ENCODE assay signal across 13 cellular contexts in the genomic region with DNA sequence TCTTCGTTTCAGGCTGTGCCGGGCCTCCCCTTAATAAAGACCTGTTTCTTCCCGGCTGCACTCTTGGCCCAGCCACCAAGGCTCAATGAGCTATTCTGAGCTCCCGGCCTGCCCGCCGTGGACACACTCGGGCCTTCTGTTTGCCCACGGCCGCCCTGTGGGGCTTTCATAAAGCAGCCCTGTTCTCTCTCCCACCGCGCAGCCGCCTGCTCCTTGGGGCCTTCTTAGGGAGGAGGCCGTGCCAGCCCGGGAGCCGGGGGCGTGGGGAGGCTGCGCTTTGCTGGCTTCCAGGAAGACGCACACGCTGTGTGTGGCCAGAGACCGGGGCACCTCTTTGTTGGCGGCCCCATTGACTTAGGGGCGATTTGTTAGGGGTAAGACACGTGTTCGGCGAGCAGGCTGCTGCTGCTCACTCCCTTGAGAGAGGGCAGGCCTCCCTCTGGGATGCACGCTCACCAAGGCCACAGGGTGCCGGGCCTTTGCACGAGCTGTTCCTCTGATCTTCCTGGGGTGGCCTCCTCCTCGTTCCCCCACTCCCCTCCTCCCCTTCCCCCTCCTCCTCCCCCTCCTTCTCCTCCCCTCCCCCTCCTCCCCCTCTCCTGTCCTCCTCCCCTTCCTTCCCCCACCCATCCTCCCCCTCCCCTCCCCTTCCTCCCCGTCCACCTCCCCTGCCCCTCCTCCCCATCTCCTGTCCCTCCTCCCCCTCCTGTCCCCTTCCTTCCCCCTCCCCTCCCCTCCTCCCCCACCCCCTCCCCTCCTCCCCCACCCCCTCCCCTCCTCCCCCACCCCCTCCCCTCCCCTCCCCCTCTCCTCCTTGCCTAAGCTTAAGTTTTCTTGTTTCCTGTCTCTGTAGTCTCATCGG. TPM values are rescaled to one million over a fixed set of nuclear protein-coding genes. Genes with fewer than 3 reads are reported as not detected.
DNase-seq lines count a peak whose midpoint lies in the region; ATAC-seq and TF ChIP-seq lines count a peak whose summit lies in the region.
"Had no signal": no experiment of that assay in that cellular context is flagged by ENCODE, and none has a peak within 500 bp of the region (broad histone marks: within the 10 kb centered on the region; RNA-seq: fewer than 3 reads in every experiment).

No MANE protein-coding gene starts in this region.

- H3K27me3 Mint-ChIP-seq in stimulated activated naive CD8-positive, alpha-beta T cell treated with anti-CD3 and anti-CD28 coated beads, Interleukin-15, amount 100 ng/mL, for 72 hours, result no peaks in the 10 kb centered on the region
- H3K27me3 Mint-ChIP-seq in nephron progenitor cell (ENCODE audit: low read depth, poor library complexity), result peaks cover 4% of the 10 kb centered on the region
- H3K27me3 Mint-ChIP-seq in activated CD4-positive, alpha-beta memory T cell treated with anti-CD3 and anti-CD28 coated beads for 36 hours, result no peaks in the 10 kb centered on the region

- no peaks in the 10 kb centered on the region for H3K36me3 Mint-ChIP-seq in nephron progenitor cell (ENCODE audit: low read depth)
- no peaks in the 10 kb centered on the region for H3K36me3 Mint-ChIP-seq in activated CD4-positive, alpha-beta memory T cell treated with anti-CD3 and anti-CD28 coated beads for 36 hours

- H3K9me3 Mint-ChIP-seq in stimulated activated naive CD8-positive, alpha-beta T cell treated with anti-CD3 and anti-CD28 coated beads, Interleukin-15, amount 100 ng/mL, for 72 hours, result no peaks in the 10 kb centered on the region
- no peaks in the 10 kb centered on the region for H3K9me3 Mint-ChIP-seq in nephron progenitor cell
- H3K9me3 Mint-ChIP-seq in activated CD4-positive, alpha-beta memory T cell treated with anti-CD3 and anti-CD28 coated beads for 36 hours, result no peaks in the 10 kb centered on the region

- TF ChIP-seq CTCF in esophagus muscularis mucosa (IDR thresholded peaks at IDR 0.05), result no peak
- TF ChIP-seq CTCF in nephron progenitor cell (IDR thresholded peaks at IDR 0.05), result no peak

- POLR2A ChIA-PET in activated CD4-positive, alpha-beta memory T cell treated with anti-CD3 and anti-CD28 coated beads for 36 hours (lab: Charles Lee), result interaction anchor here (0.8 kb wide), 1 partner anchor 147 kb away, joined by 3 read pairs; no protein-coding TSS in a partner anchor

- no peak for TF ChIP-seq POLR2A in esophagus muscularis mucosa (IDR thresholded peaks at IDR 0.05; ENCODE audit: low read depth)

- no peak for TF ChIP-seq EP300 in esophagus muscularis mucosa (IDR thresholded peaks at IDR 0.05)

- H3K36me3 ChIP-seq in esophagus muscularis mucosa, result no peaks in the 10 kb centered on the region
- H3K36me3 ChIP-seq: BE2C had no signal

- peaks cover under 1 to 11% (median 11%) of the 10 kb centered on the region in 4 donors for H3K4me1 ChIP-seq in esophagus muscularis mucosa
- H3K4me1 ChIP-seq: BE2C, body of pancreas had no signal

- no peak overlapping the region for H3K27ac Mint-ChIP-seq in stimulated activated naive CD8-positive, alpha-beta T cell treated with anti-CD3 and anti-CD28 coated beads, Interleukin-15, amount 100 ng/mL, for 72 hours
- H3K27ac Mint-ChIP-seq in nephron progenitor cell, result no peak overlapping the region
- H3K27ac Mint-ChIP-seq in activated CD4-positive, alpha-beta memory T cell treated with anti-CD3 and anti-CD28 coated beads for 36 hours, result no peak overlapping the region

- no peaks in the 10 kb centered on the region for H3K9me3 ChIP-seq in esophagus muscularis mucosa
- H3K9me3 ChIP-seq: BE2C, body of pancreas had no signal

- peaks cover 12% of the 10 kb centered on the region for H3K4me1 Mint-ChIP-seq in stimulated activated naive CD8-positive, alpha-beta T cell treated with anti-CD3 and anti-CD28 coated beads, Interleukin-15, amount 100 ng/mL, for 72 hours
- peaks cover 31% of the 10 kb centered on the region for H3K4me1 Mint-ChIP-seq in nephron progenitor cell
- peaks cover 5% of the 10 kb centered on the region for H3K4me1 Mint-ChIP-seq in activated CD4-positive, alpha-beta memory T cell treated with anti-CD3 and anti-CD28 coated beads for 36 hours (ENCODE audit: low read depth)

- H3K27me3 ChIP-seq in esophagus muscularis mucosa, result no peaks in the 10 kb centered on the region
- H3K27me3 ChIP-seq: BE2C, body of pancreas had no signal

- 47% methylated on average over 21 of the region's 31 CpGs for WGBS in esophagus muscularis mucosa

- peak overlapping the region in 2 of 4 donors; percentile 47 to 55 for H3K27ac ChIP-seq in esophagus muscularis mucosa (replicated peaks in 1 of 4)
- H3K27ac ChIP-seq: body of pancreas had no signal

- ATAC-seq in stimulated activated naive CD8-positive, alpha-beta T cell treated with anti-CD3 and anti-CD28 coated beads, Interleukin-15, amount 100 ng/mL, for 72 hours, result peak; percentile 48
- ATAC-seq in stimulated activated naive CD8-positive, alpha-beta T cell treated with anti-CD3 and anti-CD28 coated beads, Interleukin-15, Interleukin-2, amounts not matched to agents 100 U/mL and 50 U/mL, for 24 hours, result no peak
- ATAC-seq in GM18858 (IDR thresholded peaks at IDR 0.05; ENCODE audit: unreplicated experiment), result no peak
- ATAC-seq: activated CD4-positive, CD25-positive, alpha-beta regulatory T cell treated with anti-CD3 and anti-CD28 coated beads, Interleukin-2, amount 50 U/mL, for 24 hours; body of pancreas had no signal

- H3K4me3 ChIP-seq in esophagus muscularis mucosa, result peak overlapping the region in 2 of 4 donors; percentile 20 to 26
- H3K4me3 ChIP-seq: body of pancreas had no signal

- intact Hi-C loops in esophagus muscularis mucosa (cut with DNase I), result no loop called here
- intact Hi-C loops in activated CD4-positive, alpha-beta memory T cell treated with anti-CD3 and anti-CD28 coated beads for 36 hours (cut with micrococcal nuclease), result no loop called here

- CTCF ChIA-PET in activated CD4-positive, alpha-beta memory T cell treated with anti-CD3 and anti-CD28 coated beads for 36 hours (lab: Charles Lee), result interaction anchor here (1.2 kb wide), 1 partner anchor 147 kb away, joined by 7 read pairs; no protein-coding TSS in a partner anchor

- no peak for DNase-seq in stimulated activated naive CD8-positive, alpha-beta T cell treated with anti-CD3 and anti-CD28 coated beads, Interleukin-15, amount 100 ng/mL, for 72 hours
- no peak for DNase-seq in stimulated activated naive CD8-positive, alpha-beta T cell treated with anti-CD3 and anti-CD28 coated beads, Interleukin-15, Interleukin-2, amounts not matched to agents 100 U/mL and 50 U/mL, for 24 hours
- DNase-seq in esophagus muscularis mucosa (ENCODE audit: extremely low spot score) (peak; percentile 81), nephron progenitor cell (peak; percentile 57), T-helper 9 cell (no peak)
- no peak for DNase-seq in stimulated activated CD4-positive, alpha-beta T cell treated with anti-CD3 and anti-CD28 coated beads, Interleukin-12 subunit alpha, Interleukin-12 subunit beta, amount 100 ng/mL, for 4 hours
- DNase-seq in activated CD4-positive, alpha-beta memory T cell treated with anti-CD3 and anti-CD28 coated beads for 36 hours, result no peak
- DNase-seq: BE2C; body of pancreas; NK-92 treated with Interleukin-12 subunit alpha and Interleukin-12 subunit beta, amount 100 ng/mL, for 24 hours had no signal

- H3K4me3 Mint-ChIP-seq in stimulated activated naive CD8-positive, alpha-beta T cell treated with anti-CD3 and anti-CD28 coated beads, Interleukin-15, amount 100 ng/mL, for 72 hours, result no peak overlapping the region
- no peak overlapping the region for H3K4me3 Mint-ChIP-seq in nephron progenitor cell
- no peak overlapping the region for H3K4me3 Mint-ChIP-seq in activated CD4-positive, alpha-beta memory T cell treated with anti-CD3 and anti-CD28 coated beads for 36 hours

RNA-seq across cellular contexts. Expression of gene BLOC1S4, which starts 11.3 kb away (rescaled TPM):
- total RNA-seq in esophagus muscularis mucosa, result 10 to 100 TPM; 15.8 to 21.9 (median 17.9) TPM
- total RNA-seq in activated CD4-positive, alpha-beta memory T cell treated with anti-CD3 and anti-CD28 coated beads for 36 hours, result 10 to 100 TPM; 17.0 to 19.7 TPM

RNA-seq across cellular contexts. Expression of gene MRFAP1L1, which starts 17.6 kb away (rescaled TPM):
- total RNA-seq in esophagus muscularis mucosa, result 10 to 100 TPM; 55.2 to 60.0 (median 57.0) TPM
- 10 to 100 TPM; 50.7 to 52.0 TPM for total RNA-seq in activated CD4-positive, alpha-beta memory T cell treated with anti-CD3 and anti-CD28 coated beads for 36 hours

RNA-seq across cellular contexts. Expression of gene S100P, which starts 33.6 kb away (rescaled TPM):
- total RNA-seq in esophagus muscularis mucosa, result under 1 TPM in 1 of 4 donors, not detected in 3; 0.99 TPM
- 10 to 100 TPM; 19.3 to 20.3 TPM for total RNA-seq in activated CD4-positive, alpha-beta memory T cell treated with anti-CD3 and anti-CD28 coated beads for 36 hours
- total RNA-seq: renal cortical epithelial cell had no signal

RNA-seq across cellular contexts. Expression of gene KIAA0232, which starts 55.2 kb away (rescaled TPM):
- 10 to 100 TPM; 34.6 to 54.0 (median 47.8) TPM for total RNA-seq in esophagus muscularis mucosa
- 10 to 100 TPM; 16.1 to 16.5 TPM for total RNA-seq in activated CD4-positive, alpha-beta memory T cell treated with anti-CD3 and anti-CD28 coated beads for 36 hours

Comparison
In these comparisons a context has a peak if more than half of its experiments do, and no peak if none do; other contexts are left out.
1. DNase-seq: peak in esophagus muscularis mucosa (single experiment) and nephron progenitor cell (single experiment); none in stimulated activated naive CD8-positive, alpha-beta T cell treated with anti-CD3 and anti-CD28 coated beads, Interleukin-15, amount 100 ng/mL, for 72 hours (0 of 2), stimulated activated naive CD8-positive, alpha-beta T cell treated with anti-CD3 and anti-CD28 coated beads, Interleukin-15, Interleukin-2, amounts not matched to agents 100 U/mL and 50 U/mL, for 24 hours (single experiment), T-helper 9 cell (single experiment), stimulated activated CD4-positive, alpha-beta T cell treated with anti-CD3 and anti-CD28 coated beads, Interleukin-12 subunit alpha, Interleukin-12 subunit beta, amount 100 ng/mL, for 4 hours (single experiment) and activated CD4-positive, alpha-beta memory T cell treated with anti-CD3 and anti-CD28 coated beads for 36 hours (single experiment).
2. RNA of gene S100P, which starts 33.6 kb away (total RNA-seq): 19.3 to 20.3 TPM in activated CD4-positive, alpha-beta memory T cell treated with anti-CD3 and anti-CD28 coated beads for 36 hours; 0.99 TPM in esophagus muscularis mucosa; every median in the first group is over 4 times any median in the second.